8 cellular contexts compared by ENCODE assay signal in the genomic region with DNA sequence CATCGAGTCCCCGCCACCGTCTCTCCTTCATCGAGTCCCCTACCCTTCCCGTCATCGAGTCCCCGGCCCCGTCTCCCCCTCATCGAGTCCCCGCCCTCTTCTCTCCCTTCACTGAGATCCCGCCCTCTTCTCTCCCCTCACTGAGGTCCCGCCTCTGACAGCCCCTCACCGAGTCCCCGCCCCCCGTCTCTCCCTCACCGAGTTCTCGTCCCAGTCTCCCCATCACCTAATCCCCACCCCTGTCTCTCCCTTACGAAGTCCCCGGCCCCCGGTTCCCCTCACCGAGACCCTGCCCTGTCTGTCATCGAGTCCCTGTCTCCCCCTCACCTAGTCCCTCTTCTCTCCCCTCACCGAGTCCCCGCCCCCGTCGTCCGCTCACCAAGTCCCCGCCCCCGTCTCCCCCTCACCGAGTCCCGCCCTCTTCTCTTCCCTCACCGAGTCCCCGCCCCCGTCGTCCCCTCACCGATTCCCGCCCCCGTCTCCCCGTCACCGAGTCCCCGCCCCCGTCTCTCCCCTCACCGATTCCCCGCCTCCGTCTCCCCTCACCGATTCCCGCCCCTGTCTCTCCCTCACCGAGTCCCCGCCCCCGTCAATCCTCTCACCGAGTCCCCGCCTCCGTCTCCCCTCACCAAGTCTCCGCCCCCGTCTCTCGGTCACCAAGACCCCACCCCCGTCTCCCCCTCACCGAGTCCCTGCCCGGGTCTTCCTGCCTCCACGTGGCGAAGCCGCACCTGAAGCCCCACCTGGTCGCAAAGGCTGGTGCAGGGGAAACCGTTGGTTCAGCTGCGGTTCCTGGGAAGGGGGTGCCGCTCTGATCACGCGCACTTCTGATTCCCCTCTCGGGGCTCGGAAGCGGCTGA. TPM values are rescaled to one million over a fixed set of nuclear protein-coding genes. Genes with fewer than 3 reads are reported as not detected.
DNase-seq lines count a peak whose midpoint lies in the region; ATAC-seq and TF ChIP-seq lines count a peak whose summit lies in the region.

No MANE protein-coding gene starts in this region.

- H3K27ac ChIP-seq in left ventricle myocardium inferior (replicated peaks) (peak overlapping the region; percentile 89), tibial artery (peak overlapping the region; percentile 89 to 97)

- peaks cover 23% of the 10 kb centered on the region for H3K4me1 Mint-ChIP-seq in T-helper 2 cell treated with Interferon-gamma antibody and Interleukin-4, amounts not matched to agents 5 μg/mL and 100 μg/mL, for 36 hours (ENCODE audit: low read depth)

- H3K9me3 Mint-ChIP-seq in T-helper 2 cell treated with Interferon-gamma antibody and Interleukin-4, amounts not matched to agents 5 μg/mL and 100 μg/mL, for 36 hours, result no peaks in the 10 kb centered on the region

- TF ChIP-seq CTCF in left ventricle myocardium inferior (IDR thresholded peaks at IDR 0.05; ENCODE audit: borderline replicate concordance), result no peak
- no peak for TF ChIP-seq CTCF in tibial artery (IDR thresholded peaks at IDR 0.05)

- peak overlapping the region; percentile 98 for H3K27ac Mint-ChIP-seq in T-helper 2 cell treated with Interferon-gamma antibody and Interleukin-4, amounts not matched to agents 5 μg/mL and 100 μg/mL, for 36 hours

- peak overlapping the region; percentile 90 for H3K4me3 Mint-ChIP-seq in T-helper 2 cell treated with Interferon-gamma antibody and Interleukin-4, amounts not matched to agents 5 μg/mL and 100 μg/mL, for 36 hours

- peaks cover 25% of the 10 kb centered on the region for H3K4me1 ChIP-seq in left ventricle myocardium inferior
- H3K4me1 ChIP-seq in tibial artery, result peaks cover 0 to 10% (median 3%) of the 10 kb centered on the region in 4 donors

- H3K27me3 ChIP-seq in left ventricle myocardium inferior (ENCODE audit: low read depth) (no peaks in the 10 kb centered on the region), tibial artery (no peaks in the 10 kb centered on the region)

- no peaks in the 10 kb centered on the region for H3K36me3 ChIP-seq in left ventricle myocardium inferior
- no peaks in the 10 kb centered on the region for H3K36me3 ChIP-seq in tibial artery

- peaks cover 1% of the 10 kb centered on the region for H3K36me3 Mint-ChIP-seq in T-helper 2 cell treated with Interferon-gamma antibody and Interleukin-4, amounts not matched to agents 5 μg/mL and 100 μg/mL, for 36 hours (ENCODE audit: low read depth)

- peak; percentile 82 to 85 for DNase-seq in AML-193 (lab: John Stamatoyannopoulos, UW)
- DNase-seq in NCI-H146 (lab: John Stamatoyannopoulos, UW), result peak; percentile 94
- DNase-seq in T-helper 2 cell treated with Interferon-gamma antibody and Interleukin-4, amounts not matched to agents 5 μg/mL and 100 μg/mL, for 36 hours (ENCODE audit: low spot score), result peak; percentile 77
- peak; percentile 42 to 99 (median 94) for DNase-seq in anterior cingulate cortex (lab: John Stamatoyannopoulos, UW)
- peak; percentile 95 for DNase-seq in left ventricle myocardium inferior
- peak; percentile 91 for DNase-seq in pons (ENCODE audit: low spot score)
- DNase-seq in tibial artery, result peak; percentile 97 to 98

- ATAC-seq in GM21576 (IDR thresholded peaks at IDR 0.05; ENCODE audit: unreplicated experiment), result peak; percentile 39

- H3K4me3 ChIP-seq in left ventricle myocardium inferior (peak overlapping the region; percentile 79), tibial artery (peak overlapping the region; percentile 62 to 68)

- H3K9me3 ChIP-seq in left ventricle myocardium inferior (replicated peaks), result no peaks in the 10 kb centered on the region
- H3K9me3 ChIP-seq in tibial artery, result no peaks in the 10 kb centered on the region

- intact Hi-C loops in left ventricle myocardium inferior (cut with micrococcal nuclease), result loop anchor here (10.0 kb wide), 1 partner anchor 588 kb away; no protein-coding TSS in a partner anchor
- intact Hi-C loops in tibial artery (cut with DNase I; ENCODE audit: low total_unique reads), result loop anchor here (2.0 to 5.0 kb wide), 2 partner anchors 24 to 480 kb away; no protein-coding TSS in a partner anchor

- no peaks in the 10 kb centered on the region for H3K27me3 Mint-ChIP-seq in T-helper 2 cell treated with Interferon-gamma antibody and Interleukin-4, amounts not matched to agents 5 μg/mL and 100 μg/mL, for 36 hours (ENCODE audit: low read depth)

RNA-seq across cellular contexts. Expression of gene ZNF846, which starts 23.9 kb away (rescaled TPM):
- 6.9 TPM for total RNA-seq in left ventricle myocardium inferior

RNA-seq across cellular contexts. Expression of gene FBXL12, which starts 26.5 kb away (rescaled TPM):
- 10.0 TPM for total RNA-seq in left ventricle myocardium inferior

RNA-seq across cellular contexts. Expression of gene UBL5, which starts 35.3 kb away (rescaled TPM):
- total RNA-seq in left ventricle myocardium inferior, result 538 TPM

RNA-seq across cellular contexts. Expression of gene PIN1, which starts 42.7 kb away (rescaled TPM):
- 98.4 TPM for total RNA-seq in left ventricle myocardium inferior

Comparison
In these comparisons a context has a peak if more than half of its experiments do, and no peak if none do; other contexts are left out.
1. Peak in every context shown above with its lines: DNase-seq, ATAC-seq, H3K4me3 ChIP-seq and H3K27ac ChIP-seq.